ENCODE assay signal across 24 cellular contexts in genomic region chr3:31687020-31687802, GRCh38.
DNase-seq lines count a peak whose midpoint lies in the region; ATAC-seq, FAIRE-seq and TF ChIP-seq lines count a peak whose summit lies in the region.
"Had no signal": no experiment of that assay in that cellular context is flagged by ENCODE, and none has a peak within 500 bp of the region (broad histone marks: within the 10 kb centered on the region; RNA-seq: fewer than 3 reads in every experiment).

No MANE protein-coding gene starts in this region.

- H3K36me3 Mint-ChIP-seq in natural killer cell treated with Interleukin-12 subunit alpha and Interleukin-12 subunit beta and Interleukin-15 and Interleukin-18, amount 100 ng/mL, for 72 hours = peaks cover 5% of the 10 kb centered on the region
- H3K36me3 Mint-ChIP-seq: CD8-positive, alpha-beta T cell had no signal

- ATAC-seq in HepG2 (peak; percentile 76), right lobe of liver (no peak), pancreas (no peak)
- no peak for ATAC-seq in natural killer cell treated with Interleukin-12 subunit alpha and Interleukin-12 subunit beta and Interleukin-15 and Interleukin-18, amount 100 ng/mL, for 72 hours
- ATAC-seq: activated naive CD8-positive, alpha-beta T cell treated with anti-CD3 and anti-CD28 coated beads, Interleukin-2, amount 50 U/mL, for 24 hours; CD8-positive, alpha-beta T cell; left cardiac atrium had no signal

- 71% methylated on average over 6 of the region's 6 CpGs for WGBS in HepG2 (ENCODE audit: low lambda C conversion rate)
- 79% methylated on average over 6 of the region's 6 CpGs for WGBS in right lobe of liver (ENCODE audit: insufficient coverage, low coverage, low lambda C conversion rate, missing lambda C conversion rate)
- WGBS in pancreas, 2 donors = 83 to 88% methylated on average over 6 of the region's 6 CpGs

- H3K79me2 ChIP-seq in HepG2 (ENCODE audit: insufficient read depth, low read length) (no peaks in the 10 kb centered on the region), OCI-LY7 (ENCODE audit: insufficient read depth, low read depth, low read length) (no peaks in the 10 kb centered on the region)

- no peak overlapping the region for H2AFZ ChIP-seq in HepG2 (ENCODE audit: low read length)
- H2AFZ ChIP-seq in OCI-LY7 (ENCODE audit: low read length) = no peak overlapping the region

- no peak overlapping the region for H3K4me3 Mint-ChIP-seq in natural killer cell treated with Interleukin-12 subunit alpha and Interleukin-12 subunit beta and Interleukin-15 and Interleukin-18, amount 100 ng/mL, for 72 hours
- H3K4me3 Mint-ChIP-seq: activated naive CD8-positive, alpha-beta T cell treated with anti-CD3 and anti-CD28 coated beads, Interleukin-2, amount 50 U/mL, for 24 hours; activated T-helper 1 cell treated with anti-CD3 and anti-CD28 coated beads, Interleukin-12 subunit alpha, Interleukin-12 subunit beta, Interleukin-2, Interleukin-4 antibody, amounts not matched to agents 30 ng/mL and 10 ng/mL and 1 ng/mL, durations not matched to agents 14 hours and 24 hours and 36 hours; CD8-positive, alpha-beta T cell; central memory CD8-positive, alpha-beta T cell; T-helper 1 cell treated with Interleukin-12 subunit alpha and Interleukin-12 subunit beta and Interleukin-4 antibody, amounts not matched to agents 30 μg/mL and 1 μg/mL, for 36 hours had no signal

- H3K9me3 Mint-ChIP-seq in natural killer cell treated with Interleukin-12 subunit alpha and Interleukin-12 subunit beta and Interleukin-15 and Interleukin-18, amount 100 ng/mL, for 72 hours = peaks cover 3% of the 10 kb centered on the region

- no peak overlapping the region for H3K4me3 ChIP-seq in HepG2 (replicated peaks in 1 of 3; ENCODE audit: insufficient read depth in 1 of 3, low read depth in 2 of 3, low read length in 3 of 3)
- no peak overlapping the region for H3K4me3 ChIP-seq in right lobe of liver
- no peak overlapping the region for H3K4me3 ChIP-seq in OCI-LY7 (ENCODE audit: low read depth, low read length, poor library complexity, severe bottlenecking)
- H3K4me3 ChIP-seq in fibroblast of villous mesenchyme (ENCODE audit: low read depth, low read length) = no peak overlapping the region
- H3K4me3 ChIP-seq in pancreas = no peak overlapping the region

- H3K4me1 ChIP-seq in HepG2 (ENCODE audit: insufficient read depth, low read length) = peaks cover 12% of the 10 kb centered on the region
- H3K4me1 ChIP-seq in right lobe of liver = no peaks in the 10 kb centered on the region
- H3K4me1 ChIP-seq in OCI-LY7 (ENCODE audit: insufficient read depth, low read length, poor library complexity, severe bottlenecking) = no peaks in the 10 kb centered on the region
- no peaks in the 10 kb centered on the region for H3K4me1 ChIP-seq in pancreas

- H3K27me3 ChIP-seq in HepG2 (ENCODE audit: control insufficient read depth in 1 of 2, insufficient read depth in 2 of 2, low read length in 2 of 2) = no peaks in the 10 kb centered on the region
- no peaks in the 10 kb centered on the region for H3K27me3 ChIP-seq in right lobe of liver
- H3K27me3 ChIP-seq in pancreas = no peaks in the 10 kb centered on the region

- intact Hi-C loops in HepG2 (cut with micrococcal nuclease; ENCODE audit: unreplicated experiment) = no loop called here
- intact Hi-C loops in right lobe of liver (cut with DNase I) = no loop called here
- intact Hi-C loops in OCI-LY7 (cut with micrococcal nuclease; ENCODE audit: unreplicated experiment) = no loop called here
- intact Hi-C loops in pancreas (cut with DNase I) = no loop called here

- DNase-seq in HepG2 (ENCODE audit: low spot score) = peak; percentile 59
- DNase-seq in right lobe of liver = no peak
- no peak for DNase-seq in OCI-LY7 (ENCODE audit: low spot score)
- no peak for DNase-seq in fibroblast of villous mesenchyme (ENCODE audit: low read depth)
- DNase-seq in frontal cortex (ENCODE audit: low spot score in 2 of 2) = no peak
- DNase-seq in LoVo (ENCODE audit: low spot score) = no peak
- DNase-seq in pancreas = no peak
- DNase-seq in natural killer cell treated with Interleukin-12 subunit alpha and Interleukin-12 subunit beta and Interleukin-15 and Interleukin-18, amount 100 ng/mL, for 72 hours (ENCODE audit: low spot score) = no peak
- DNase-seq: ACHN; activated CD4-positive, CD25-positive, alpha-beta regulatory T cell; activated CD8-positive, alpha-beta memory T cell treated with anti-CD3 and anti-CD28 coated beads for 24 hours; activated naive CD8-positive, alpha-beta T cell treated with anti-CD3 and anti-CD28 coated beads, Interleukin-2, amount 50 U/mL, for 24 hours; CD8-positive, alpha-beta T cell; effector CD8-positive, alpha-beta T cell; left cardiac atrium; NCI-H1417; NCI-H2171 treated with DMSO at 0.1 percent for 48 hours; retina had no signal

- H3K27ac ChIP-seq in HepG2 (ENCODE audit: extremely low read length, insufficient read depth, low read length) (no peak overlapping the region), right lobe of liver (no peak overlapping the region), OCI-LY7 (ENCODE audit: low read depth, low read length, poor library complexity, severe bottlenecking) (no peak overlapping the region), pancreas (no peak overlapping the region)
- H3K27ac ChIP-seq: HL-60, KMS-11 had no signal

- no peaks in the 10 kb centered on the region for H4K20me1 ChIP-seq in HepG2 (ENCODE audit: insufficient read depth, low read length)
- H4K20me1 ChIP-seq in OCI-LY7 (ENCODE audit: insufficient read depth, low read length) = no peaks in the 10 kb centered on the region

- H3K27ac Mint-ChIP-seq in natural killer cell treated with Interleukin-12 subunit alpha and Interleukin-12 subunit beta and Interleukin-15 and Interleukin-18, amount 100 ng/mL, for 72 hours = no peak overlapping the region
- H3K27ac Mint-ChIP-seq: activated naive CD8-positive, alpha-beta T cell treated with anti-CD3 and anti-CD28 coated beads, Interleukin-2, amount 50 U/mL, for 24 hours; activated T-helper 1 cell treated with anti-CD3 and anti-CD28 coated beads, Interleukin-12 subunit alpha, Interleukin-12 subunit beta, Interleukin-2, Interleukin-4 antibody, amounts not matched to agents 30 ng/mL and 10 ng/mL and 1 ng/mL, durations not matched to agents 14 hours and 24 hours and 36 hours; CD8-positive, alpha-beta T cell; T-helper 1 cell treated with Interleukin-12 subunit alpha and Interleukin-12 subunit beta and Interleukin-4 antibody, amounts not matched to agents 30 μg/mL and 1 μg/mL, for 36 hours had no signal

- H3K36me3 ChIP-seq in HepG2 (replicated peaks in 1 of 2; ENCODE audit: control insufficient read depth in 1 of 2, insufficient read depth in 2 of 2, low read length in 2 of 2) (peaks cover 5 to 23% of the 10 kb centered on the region in 2 experiments; a peak in 4 of 5 replicates), right lobe of liver (no peaks in the 10 kb centered on the region), OCI-LY7 (ENCODE audit: insufficient read depth, low read length) (peaks cover 85% of the 10 kb centered on the region), pancreas (no peaks in the 10 kb centered on the region)

- H3K9me3 ChIP-seq in HepG2 (ENCODE audit: low read length) (peaks cover 4% of the 10 kb centered on the region; the same call in 1 of the 2 replicates), right lobe of liver (no peaks in the 10 kb centered on the region), OCI-LY7 (ENCODE audit: low read length) (no peaks in the 10 kb centered on the region), pancreas (no peaks in the 10 kb centered on the region)

- POLR2A ChIA-PET in HepG2 (lab: Yijun Ruan, JAX) = no interaction called here
- POLR2A ChIA-PET in OCI-LY7 (lab: Charles Lee) = interaction anchor here (0.6 to 0.7 kb wide), 2 partner anchors 19 to 142 kb away, joined by 3 read pairs; no protein-coding TSS in a partner anchor

- TF ChIP-seq POLR2A in HepG2 (IDR thresholded peaks at IDR 0.05; ENCODE audit: insufficient read depth in 1 of 2, low read depth in 2 of 2, low read length in 2 of 2) = no peak
- no peak for TF ChIP-seq POLR2A in right lobe of liver (IDR thresholded peaks at IDR 0.05)

- H3K9me2 ChIP-seq in OCI-LY7 (ENCODE audit: insufficient read depth, low read length) = no peaks in the 10 kb centered on the region

- TF ChIP-seq EP300 in HepG2 (IDR thresholded peaks at IDR 0.05; ENCODE audit: low read depth in 2 of 2, low read length in 2 of 2) = no peak
- no peak for TF ChIP-seq EP300 in HepG2 (CRISPR knock-in tag; IDR thresholded peaks at IDR 0.05; ENCODE audit: borderline replicate concordance)

- FAIRE-seq in HepG2 (lab: Jason Lieb, UNC) = peak; percentile 42
- FAIRE-seq in frontal cortex (lab: Jason Lieb, UNC) = no peak
- FAIRE-seq in pancreas (lab: Jason Lieb, UNC) = no peak
- FAIRE-seq: urothelium cell line had no signal

- no TSS peak for BruUV-seq in HepG2 (replicated peaks; lab: Mats Ljungman, UMichigan)
- no TSS peak for BruUV-seq in OCI-LY7 (replicated peaks; lab: Mats Ljungman, UMichigan)

- TF ChIP-seq RAD21 in HepG2 (CRISPR knock-in tag; IDR thresholded peaks at IDR 0.05) = no peak

- no peak overlapping the region for H3K9ac ChIP-seq in HepG2 (ENCODE audit: insufficient read depth, low read depth, low read length)
- H3K9ac ChIP-seq: KMS-11 had no signal

- peaks cover 2 to 10% of the 10 kb centered on the region in 2 donors for H3K27me3 Mint-ChIP-seq in natural killer cell treated with Interleukin-12 subunit alpha and Interleukin-12 subunit beta and Interleukin-15 and Interleukin-18, amount 100 ng/mL, for 72 hours
- H3K27me3 Mint-ChIP-seq: activated naive CD8-positive, alpha-beta T cell treated with anti-CD3 and anti-CD28 coated beads, Interleukin-2, amount 50 U/mL, for 24 hours had no signal

- in situ Hi-C loops in HepG2 (cut with HindIII; ENCODE audit: extremely low pct_ligation_motif_present, low pct_unique_long_range_greater_than_20kb) = no loop called here

- H3K4me1 Mint-ChIP-seq in natural killer cell treated with Interleukin-12 subunit alpha and Interleukin-12 subunit beta and Interleukin-15 and Interleukin-18, amount 100 ng/mL, for 72 hours (ENCODE audit: low read depth in 2 of 2) = peaks cover 0 to 8% of the 10 kb centered on the region in 2 donors
- H3K4me1 Mint-ChIP-seq: activated naive CD8-positive, alpha-beta T cell treated with anti-CD3 and anti-CD28 coated beads, Interleukin-2, amount 50 U/mL, for 24 hours; central memory CD8-positive, alpha-beta T cell had no signal

- CTCF ChIA-PET in HepG2 (lab: Yijun Ruan, JAX; ENCODE audit: low intra/inter-chr PET ratio, low total read pairs) (no interaction called here), OCI-LY7 (lab: Charles Lee; ENCODE audit: unreplicated experiment) (no interaction called here)

- TF ChIP-seq CTCF in HepG2 (CRISPR knock-in tag; IDR thresholded peaks at IDR 0.05) = peak; percentile 39
- TF ChIP-seq CTCF in right lobe of liver (IDR thresholded peaks at IDR 0.05) = no peak
- TF ChIP-seq CTCF in OCI-LY7 (conservative IDR thresholded peaks at IDR 0.05; ENCODE audit: low read length) = peak; percentile 74
- TF ChIP-seq CTCF in fibroblast of villous mesenchyme (IDR thresholded peaks at IDR 0.05; ENCODE audit: insufficient read depth, low read depth, low read length) = peak; percentile 10
- no peak for TF ChIP-seq CTCF in pancreas (IDR thresholded peaks at IDR 0.05)

- H3K4me2 ChIP-seq in HepG2 (ENCODE audit: low read depth, low read length) = no peak overlapping the region
- no peak overlapping the region for H3K4me2 ChIP-seq in OCI-LY7 (ENCODE audit: low read length)
- H3K4me2 ChIP-seq: KMS-11 had no signal

TF ChIP-seq in HepG2, 621 proteins besides CTCF, POLR2A, EP300 and RAD21 (continues in another document):
- TF ChIP-seq SOX6 (IDR thresholded peaks at IDR 0.05) = no peak
- peak; percentile 17; the same call in 1 of the 2 replicates for TF ChIP-seq SOX6 (CRISPR knock-in tag; IDR thresholded peaks at IDR 0.05)

Comparison
In these comparisons a context has a peak if more than half of its experiments do, and no peak if none do; other contexts are left out.
1. CTCF ChIP-seq: peak in HepG2 (single experiment), OCI-LY7 (single experiment) and fibroblast of villous mesenchyme (single experiment); none in right lobe of liver (0 of 4) and pancreas (0 of 4).